In the genomic region with DNA sequence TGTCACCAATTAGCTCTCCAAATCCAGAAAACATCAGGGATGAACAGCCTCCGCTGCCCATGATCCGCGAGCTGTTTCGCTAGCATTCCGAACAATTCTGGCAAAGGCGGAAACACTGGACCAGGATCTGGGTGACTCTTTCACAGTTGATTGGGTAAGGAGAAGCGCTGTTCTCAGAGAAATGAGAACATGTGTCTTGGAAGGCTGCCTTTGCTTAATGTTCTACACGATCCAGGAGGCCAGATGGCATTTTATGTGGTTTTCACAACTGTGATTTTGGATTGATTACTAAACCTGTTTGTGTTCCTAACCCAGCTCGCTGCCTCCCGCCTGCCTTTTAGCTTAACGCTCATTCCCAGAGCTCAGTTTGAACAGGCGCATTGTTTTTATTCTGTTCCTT, we compare ENCODE assay signal across 13 cellular contexts.
DNase-seq lines count a peak whose midpoint lies in the region; ATAC-seq, FAIRE-seq and TF ChIP-seq lines count a peak whose summit lies in the region.
"Had no signal": no experiment of that assay in that cellular context is flagged by ENCODE, and none has a peak within 500 bp of the region (broad histone marks: within the 10 kb centered on the region; RNA-seq: fewer than 3 reads in every experiment).

No MANE protein-coding gene starts in this region.

- peaks cover 0 to 12% of the 10 kb centered on the region in 2 experiments for H3K36me3 ChIP-seq in SK-N-SH (replicated peaks in 1 of 2; ENCODE audit: control insufficient read depth in 1 of 2, insufficient read depth in 2 of 2, low read length in 1 of 2)
- H3K36me3 ChIP-seq in astrocyte (ENCODE audit: insufficient read depth, low read length) = no peaks in the 10 kb centered on the region
- no peaks in the 10 kb centered on the region for H3K36me3 ChIP-seq in kidney epithelial cell (ENCODE audit: control insufficient read depth, insufficient read depth, low read length)
- no peaks in the 10 kb centered on the region for H3K36me3 ChIP-seq in thoracic aorta
- no peaks in the 10 kb centered on the region for H3K36me3 ChIP-seq in naive thymus-derived CD4-positive, alpha-beta T cell (ENCODE audit: control insufficient read depth in 2 of 3, insufficient read depth in 3 of 3, low read length in 3 of 3)

- no peak overlapping the region for H3K4me3 ChIP-seq in SK-N-SH (ENCODE audit: low read depth in 2 of 2, low read length in 1 of 2)
- H3K4me3 ChIP-seq in astrocyte (ENCODE audit: insufficient read depth, low read depth, low read length) = peak overlapping the region; percentile 25
- H3K4me3 ChIP-seq in kidney epithelial cell (ENCODE audit: low read depth, low read length) = no peak overlapping the region
- peak overlapping the region; percentile 14 for H3K4me3 ChIP-seq in thoracic aorta
- H3K4me3 ChIP-seq in naive thymus-derived CD4-positive, alpha-beta T cell (ENCODE audit: low read length) = no peak overlapping the region
- H3K4me3 ChIP-seq: A549 had no signal

- H3F3A ChIP-seq in SK-N-SH (replicated peaks; ENCODE audit: insufficient read depth) = peaks cover 9% of the 10 kb centered on the region

- no peak overlapping the region for H3K4me3 Mint-ChIP-seq in astrocyte (ENCODE audit: unreplicated experiment)
- no peak overlapping the region for H3K4me3 Mint-ChIP-seq in activated naive CD4-positive, alpha-beta T cell treated with anti-CD3 and anti-CD28 coated beads, Interleukin-2, amount 10 ng/mL, durations not matched to agents 7 days and 5 days
- H3K4me3 Mint-ChIP-seq in naive thymus-derived CD4-positive, alpha-beta T cell = no peak overlapping the region
- H3K4me3 Mint-ChIP-seq: activated CD8-positive, alpha-beta memory T cell treated with anti-CD3 and anti-CD28 coated beads, Interleukin-2, amount 10 ng/mL, durations not matched to agents 7 days and 5 days; stimulated activated naive CD8-positive, alpha-beta T cell treated with anti-CD3 and anti-CD28 coated beads, Interleukin-15, Interleukin-2, amounts not matched to agents 100 ng/mL and 50 ng/mL, for 24 hours; T-helper 1 cell treated with Interleukin-12 subunit alpha and Interleukin-12 subunit beta and Interleukin-4 antibody, amounts not matched to agents 30 μg/mL and 1 μg/mL, for 36 hours had no signal

- H3K4me1 ChIP-seq in SK-N-SH (ENCODE audit: control insufficient read depth in 1 of 2, insufficient read depth in 2 of 2, low read depth in 1 of 2, low read length in 1 of 2) (peaks cover 11 to 26% of the 10 kb centered on the region in 2 experiments; a peak in 3 of 4 replicates), astrocyte (ENCODE audit: insufficient read depth, low read length) (no peaks in the 10 kb centered on the region), thoracic aorta (ENCODE audit: control insufficient read depth in 1 of 2, low read depth in 2 of 2) (peaks cover 0 to 8% of the 10 kb centered on the region in 2 donors)
- H3K4me1 ChIP-seq in naive thymus-derived CD4-positive, alpha-beta T cell (ENCODE audit: control insufficient read depth in 2 of 2, insufficient read depth in 2 of 2, low read length in 2 of 2) = no peaks in the 10 kb centered on the region
- H3K4me1 ChIP-seq: A549 had no signal

- H3K79me2 ChIP-seq in SK-N-SH (ENCODE audit: insufficient read depth) (0 out of 2 replicates have a peak, but pooled peaks cover 3% of the 10 kb centered on the region), astrocyte (ENCODE audit: insufficient read depth, low read length) (no peaks in the 10 kb centered on the region)

- H3K27me3 Mint-ChIP-seq in astrocyte (ENCODE audit: low read depth, unreplicated experiment) = peaks cover 3% of the 10 kb centered on the region
- no peaks in the 10 kb centered on the region for H3K27me3 Mint-ChIP-seq in activated naive CD4-positive, alpha-beta T cell treated with anti-CD3 and anti-CD28 coated beads, Interleukin-2, amount 10 ng/mL, durations not matched to agents 7 days and 5 days
- H3K27me3 Mint-ChIP-seq in naive thymus-derived CD4-positive, alpha-beta T cell = peaks cover 0 to 24% (median 10%) of the 10 kb centered on the region in 5 donors
- H3K27me3 Mint-ChIP-seq: activated CD8-positive, alpha-beta memory T cell treated with anti-CD3 and anti-CD28 coated beads, Interleukin-2, amount 10 ng/mL, durations not matched to agents 7 days and 5 days had no signal

- no peak for TF ChIP-seq RAD21 in SK-N-SH (IDR thresholded peaks at IDR 0.05; ENCODE audit: low read length)

- H3K9ac ChIP-seq in SK-N-SH (no peak overlapping the region), astrocyte (ENCODE audit: low read length) (no peak overlapping the region)

- H2AFZ ChIP-seq in SK-N-SH (ENCODE audit: low read depth) = no peak overlapping the region
- H2AFZ ChIP-seq in astrocyte (ENCODE audit: low read depth, low read length) = peak overlapping the region; percentile 24

- H3K9me3 Mint-ChIP-seq in astrocyte (ENCODE audit: unreplicated experiment) = no peaks in the 10 kb centered on the region
- H3K9me3 Mint-ChIP-seq in activated naive CD4-positive, alpha-beta T cell treated with anti-CD3 and anti-CD28 coated beads, Interleukin-2, amount 10 ng/mL, durations not matched to agents 7 days and 5 days = no peaks in the 10 kb centered on the region
- no peaks in the 10 kb centered on the region for H3K9me3 Mint-ChIP-seq in naive thymus-derived CD4-positive, alpha-beta T cell
- H3K9me3 Mint-ChIP-seq: stimulated activated naive CD8-positive, alpha-beta T cell treated with anti-CD3 and anti-CD28 coated beads, Interleukin-15, Interleukin-2, amounts not matched to agents 100 ng/mL and 50 ng/mL, for 24 hours; T-helper 1 cell treated with Interleukin-12 subunit alpha and Interleukin-12 subunit beta and Interleukin-4 antibody, amounts not matched to agents 30 μg/mL and 1 μg/mL, for 36 hours had no signal

- FAIRE-seq in astrocyte (lab: Jason Lieb, UNC) = no peak
- FAIRE-seq: A549 had no signal

- H3K4me2 ChIP-seq in SK-N-SH (no peak overlapping the region), astrocyte (ENCODE audit: low read length) (peak overlapping the region; percentile 45)
- H3K4me2 ChIP-seq: A549 had no signal

- peaks cover 5% of the 10 kb centered on the region for H3K36me3 Mint-ChIP-seq in astrocyte (ENCODE audit: low read depth, unreplicated experiment)
- no peaks in the 10 kb centered on the region for H3K36me3 Mint-ChIP-seq in activated naive CD4-positive, alpha-beta T cell treated with anti-CD3 and anti-CD28 coated beads, Interleukin-2, amount 10 ng/mL, durations not matched to agents 7 days and 5 days
- H3K36me3 Mint-ChIP-seq in naive thymus-derived CD4-positive, alpha-beta T cell = no peaks in the 10 kb centered on the region
- H3K36me3 Mint-ChIP-seq: activated CD8-positive, alpha-beta memory T cell treated with anti-CD3 and anti-CD28 coated beads, Interleukin-2, amount 10 ng/mL, durations not matched to agents 7 days and 5 days had no signal

- WGBS in SK-N-SH (ENCODE audit: low lambda C conversion rate) = 89% methylated on average over 12 of the region's 12 CpGs

- ATAC-seq in SK-N-SH treated with all-trans-retinoic acid at 6 μM for 48 hours (no peak), thoracic aorta (ENCODE audit: insufficient number of reproducible peaks, low FRiP score, low read depth) (no peak), HG03378 (IDR thresholded peaks at IDR 0.05; ENCODE audit: unreplicated experiment) (no peak)
- no peak for ATAC-seq in naive thymus-derived CD4-positive, alpha-beta T cell
- ATAC-seq: A549; activated CD8-positive, alpha-beta memory T cell treated with anti-CD3 and anti-CD28 coated beads, Interleukin-2, amount 10 ng/mL, durations not matched to agents 7 days and 5 days; left colon had no signal

- DNase-seq in SK-N-SH = peak; percentile 46
- peak; percentile 80 for DNase-seq in astrocyte (ENCODE audit: low read depth)
- peak; percentile 82 for DNase-seq in kidney epithelial cell (ENCODE audit: low read depth)
- no peak for DNase-seq in thoracic aorta (ENCODE audit: low spot score)
- DNase-seq in activated naive CD4-positive, alpha-beta T cell treated with anti-CD3 and anti-CD28 coated beads, Interleukin-2, amount 10 ng/mL, durations not matched to agents 7 days and 5 days = no peak
- DNase-seq in naive thymus-derived CD4-positive, alpha-beta T cell = no peak
- DNase-seq: activated CD8-positive, alpha-beta memory T cell treated with anti-CD3 and anti-CD28 coated beads, Interleukin-2, amount 10 ng/mL, durations not matched to agents 7 days and 5 days; left colon had no signal

- no peak for TF ChIP-seq EP300 in SK-N-SH (IDR thresholded peaks at IDR 0.05; ENCODE audit: borderline replicate concordance in 1 of 2, low read depth in 1 of 2, low read length in 1 of 2)

- TF ChIP-seq CTCF in SK-N-SH (IDR thresholded peaks at IDR 0.05) (no peak), astrocyte (IDR thresholded peaks at IDR 0.05; ENCODE audit: insufficient read depth, low read depth, low read length) (no peak), kidney epithelial cell (IDR thresholded peaks at IDR 0.05; ENCODE audit: insufficient read depth, low read length, poor library complexity, severe bottlenecking) (no peak), thoracic aorta (IDR thresholded peaks at IDR 0.05) (no peak)

- POLR2A ChIA-PET in SK-N-SH (lab: Yijun Ruan, JAX) = interaction anchor here (0.5 kb wide), 1 partner anchor 19 kb away, joined by 4 read pairs; no protein-coding TSS in a partner anchor
- POLR2A ChIA-PET in naive thymus-derived CD4-positive, alpha-beta T cell (lab: Charles Lee) = no interaction called here

- H3K27ac ChIP-seq in SK-N-SH (ENCODE audit: low read depth in 2 of 2, low read length in 1 of 2) (peak overlapping the region in 1 of 2 experiments; percentile 40; a peak in 2 of 4 replicates), astrocyte (ENCODE audit: low read depth, low read length) (no peak overlapping the region), thoracic aorta (no peak overlapping the region)
- no peak overlapping the region for H3K27ac ChIP-seq in naive thymus-derived CD4-positive, alpha-beta T cell (ENCODE audit: low read depth, low read length)
- H3K27ac ChIP-seq: A549 had no signal

- no peaks in the 10 kb centered on the region for H4K20me1 ChIP-seq in SK-N-SH (ENCODE audit: insufficient read depth)
- peaks cover 29% of the 10 kb centered on the region for H4K20me1 ChIP-seq in astrocyte (ENCODE audit: insufficient read depth, low read length)

- H3K9me2 ChIP-seq in SK-N-SH = no peaks in the 10 kb centered on the region

- no peak overlapping the region for H3K27ac Mint-ChIP-seq in astrocyte (ENCODE audit: unreplicated experiment)
- H3K27ac Mint-ChIP-seq in activated naive CD4-positive, alpha-beta T cell treated with anti-CD3 and anti-CD28 coated beads, Interleukin-2, amount 10 ng/mL, durations not matched to agents 7 days and 5 days = no peak overlapping the region
- no peak overlapping the region for H3K27ac Mint-ChIP-seq in naive thymus-derived CD4-positive, alpha-beta T cell
- H3K27ac Mint-ChIP-seq: activated CD8-positive, alpha-beta memory T cell treated with anti-CD3 and anti-CD28 coated beads, Interleukin-2, amount 10 ng/mL, durations not matched to agents 7 days and 5 days; stimulated activated naive CD8-positive, alpha-beta T cell treated with anti-CD3 and anti-CD28 coated beads, Interleukin-15, Interleukin-2, amounts not matched to agents 100 ng/mL and 50 ng/mL, for 24 hours; T-helper 1 cell treated with Interleukin-12 subunit alpha and Interleukin-12 subunit beta and Interleukin-4 antibody, amounts not matched to agents 30 μg/mL and 1 μg/mL, for 36 hours had no signal

- intact Hi-C loops in naive thymus-derived CD4-positive, alpha-beta T cell (cut with micrococcal nuclease) = no loop called here

- CTCF ChIA-PET in SK-N-SH (lab: Yijun Ruan, JAX) = interaction anchor here (1.5 kb wide), 1 partner anchor 142 kb away, joined by 4 read pairs; no protein-coding TSS in a partner anchor
- CTCF ChIA-PET in activated naive CD4-positive, alpha-beta T cell treated with anti-CD3 and anti-CD28 coated beads, Interleukin-2, amount 10 ng/mL, durations not matched to agents 7 days and 5 days (lab: Charles Lee) = no interaction called here
- CTCF ChIA-PET in naive thymus-derived CD4-positive, alpha-beta T cell (lab: Charles Lee) = no interaction called here

- no peaks in the 10 kb centered on the region for H3K9me3 ChIP-seq in SK-N-SH
- H3K9me3 ChIP-seq in astrocyte (ENCODE audit: insufficient read depth, low read depth, low read length) = no peaks in the 10 kb centered on the region
- no peaks in the 10 kb centered on the region for H3K9me3 ChIP-seq in thoracic aorta
- no peaks in the 10 kb centered on the region for H3K9me3 ChIP-seq in naive thymus-derived CD4-positive, alpha-beta T cell (ENCODE audit: control insufficient read depth in 2 of 3, low read length in 3 of 3)
- H3K9me3 ChIP-seq: A549 had no signal

- H3K4me1 Mint-ChIP-seq in astrocyte (ENCODE audit: low read depth, unreplicated experiment) = peaks cover 5% of the 10 kb centered on the region
- H3K4me1 Mint-ChIP-seq in activated naive CD4-positive, alpha-beta T cell treated with anti-CD3 and anti-CD28 coated beads, Interleukin-2, amount 10 ng/mL, durations not matched to agents 7 days and 5 days = no peaks in the 10 kb centered on the region
- H3K4me1 Mint-ChIP-seq in naive thymus-derived CD4-positive, alpha-beta T cell = no peaks in the 10 kb centered on the region
- H3K4me1 Mint-ChIP-seq: activated CD8-positive, alpha-beta memory T cell treated with anti-CD3 and anti-CD28 coated beads, Interleukin-2, amount 10 ng/mL, durations not matched to agents 7 days and 5 days had no signal

- no peaks in the 10 kb centered on the region for H3K27me3 ChIP-seq in SK-N-SH (ENCODE audit: insufficient read depth)
- peaks cover 5% of the 10 kb centered on the region for H3K27me3 ChIP-seq in astrocyte (ENCODE audit: insufficient read depth, low read length)
- H3K27me3 ChIP-seq in kidney epithelial cell (ENCODE audit: control insufficient read depth, insufficient read depth, low read length) = no peaks in the 10 kb centered on the region
- H3K27me3 ChIP-seq in thoracic aorta (replicated peaks; ENCODE audit: insufficient read depth) = no peaks in the 10 kb centered on the region
- no peaks in the 10 kb centered on the region for H3K27me3 ChIP-seq in naive thymus-derived CD4-positive, alpha-beta T cell (ENCODE audit: control insufficient read depth in 2 of 2, insufficient read depth in 2 of 2, low read length in 2 of 2)

Comparison
In these comparisons a context has a peak if more than half of its experiments do, and no peak if none do; other contexts are left out.
1. DNase-seq: peak in SK-N-SH (single experiment), astrocyte (single experiment) and kidney epithelial cell (single experiment); none in thoracic aorta (single experiment), activated naive CD4-positive, alpha-beta T cell treated with anti-CD3 and anti-CD28 coated beads, Interleukin-2, amount 10 ng/mL, durations not matched to agents 7 days and 5 days (single experiment) and naive thymus-derived CD4-positive, alpha-beta T cell (0 of 9).
2. H3K4me3 ChIP-seq: peak in astrocyte (single experiment) and thoracic aorta (single experiment); none in SK-N-SH (0 of 2), kidney epithelial cell (single experiment) and naive thymus-derived CD4-positive, alpha-beta T cell (single experiment).